8 cellular contexts compared by ENCODE assay signal in genomic region chr2:45578056-45578843, GRCh38. TPM values are rescaled to one million over a fixed set of nuclear protein-coding genes. Genes with fewer than 3 reads are reported as not detected.
DNase-seq lines count a peak whose midpoint lies in the region; ATAC-seq and TF ChIP-seq lines count a peak whose summit lies in the region.

No MANE protein-coding gene starts in this region.

- H3K4me3 Mint-ChIP-seq in type B pancreatic cell: no peak overlapping the region

- H3K27ac Mint-ChIP-seq in type B pancreatic cell: no peak overlapping the region

- ATAC-seq in SK-N-SH treated with all-trans-retinoic acid at 6 μM for 48 hours (peak; percentile 93), GM21367 (IDR thresholded peaks at IDR 0.05; ENCODE audit: unreplicated experiment) (no peak), GM18861 (IDR thresholded peaks at IDR 0.05; ENCODE audit: unreplicated experiment) (no peak)

- POLR2A ChIA-PET in AG04449 (lab: Yijun Ruan, JAX): no interaction called here

- H3K4me1 Mint-ChIP-seq in type B pancreatic cell (ENCODE audit: unreplicated experiment): no peaks in the 10 kb centered on the region

- peaks cover 29% of the 10 kb centered on the region for H3K36me3 Mint-ChIP-seq in type B pancreatic cell

- peak; percentile 29 for TF ChIP-seq CTCF in AG04449 (IDR thresholded peaks at IDR 0.05; ENCODE audit: insufficient read depth, low read length, missing control alignments)
- 0 out of 2 replicates have a peak, but pooled peaks have one; percentile 9 for TF ChIP-seq CTCF in GM12874 (IDR thresholded peaks at IDR 0.05; ENCODE audit: insufficient read depth, low read depth, low read length)
- peak; percentile 53 for TF ChIP-seq CTCF in type B pancreatic cell (conservative IDR thresholded peaks at IDR 0.05)

- no peak overlapping the region for H3K4me3 ChIP-seq in AG04449 (ENCODE audit: low read depth, low read length)

- DNase-seq in AG04449 (ENCODE audit: low read depth, low spot score) (no peak), fibroblast of gingiva (ENCODE audit: low read depth) (peak; percentile 67), type B pancreatic cell (ENCODE audit: extremely low spot score, unreplicated experiment) (no peak), NCI-H446 treated with DMSO at 0.1 percent for 48 hours (lab: John Stamatoyannopoulos, UW) (no peak)

- H3K27me3 Mint-ChIP-seq in type B pancreatic cell: no peaks in the 10 kb centered on the region

- CTCF ChIA-PET in AG04449 (lab: Yijun Ruan, JAX): interaction anchor here (0.9 to 3.8 kb wide), 11 partner anchors 8 to 597 kb away, joined by 3 to 25 read pairs (median 7); no protein-coding TSS in a partner anchor

- H3K9me3 Mint-ChIP-seq in type B pancreatic cell: no peaks in the 10 kb centered on the region

TF ChIP-seq in SK-N-SH treated with all-trans-retinoic acid at 6 μM for 48 hours, 23 proteins besides CTCF, POLR2A, EP300 and RAD21:
- TF ChIP-seq, protein P1, sequence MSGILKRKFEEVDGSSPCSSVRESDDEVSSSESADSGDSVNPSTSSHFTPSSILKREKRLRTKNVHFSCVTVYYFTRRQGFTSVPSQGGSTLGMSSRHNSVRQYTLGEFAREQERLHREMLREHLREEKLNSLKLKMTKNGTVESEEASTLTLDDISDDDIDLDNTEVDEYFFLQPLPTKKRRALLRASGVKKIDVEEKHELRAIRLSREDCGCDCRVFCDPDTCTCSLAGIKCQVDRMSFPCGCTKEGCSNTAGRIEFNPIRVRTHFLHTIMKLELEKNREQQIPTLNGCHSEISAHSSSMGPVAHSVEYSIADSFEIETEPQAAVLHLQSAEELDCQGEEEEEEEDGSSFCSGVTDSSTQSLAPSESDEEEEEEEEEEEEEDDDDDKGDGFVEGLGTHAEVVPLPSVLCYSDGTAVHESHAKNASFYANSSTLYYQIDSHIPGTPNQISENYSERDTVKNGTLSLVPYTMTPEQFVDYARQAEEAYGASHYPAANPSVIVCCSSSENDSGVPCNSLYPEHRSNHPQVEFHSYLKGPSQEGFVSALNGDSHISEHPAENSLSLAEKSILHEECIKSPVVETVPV (CRISPR knock-in tag; IDR thresholded peaks at IDR 0.05): no peak
- no peak for TF ChIP-seq CSDC2 (CRISPR knock-in tag; IDR thresholded peaks at IDR 0.05)
- no peak for TF ChIP-seq ZC3H10 (CRISPR knock-in tag; IDR thresholded peaks at IDR 0.05)
- TF ChIP-seq BACH2 (CRISPR knock-in tag; IDR thresholded peaks at IDR 0.05; ENCODE audit: borderline replicate concordance): no peak
- TF ChIP-seq, protein P2, sequence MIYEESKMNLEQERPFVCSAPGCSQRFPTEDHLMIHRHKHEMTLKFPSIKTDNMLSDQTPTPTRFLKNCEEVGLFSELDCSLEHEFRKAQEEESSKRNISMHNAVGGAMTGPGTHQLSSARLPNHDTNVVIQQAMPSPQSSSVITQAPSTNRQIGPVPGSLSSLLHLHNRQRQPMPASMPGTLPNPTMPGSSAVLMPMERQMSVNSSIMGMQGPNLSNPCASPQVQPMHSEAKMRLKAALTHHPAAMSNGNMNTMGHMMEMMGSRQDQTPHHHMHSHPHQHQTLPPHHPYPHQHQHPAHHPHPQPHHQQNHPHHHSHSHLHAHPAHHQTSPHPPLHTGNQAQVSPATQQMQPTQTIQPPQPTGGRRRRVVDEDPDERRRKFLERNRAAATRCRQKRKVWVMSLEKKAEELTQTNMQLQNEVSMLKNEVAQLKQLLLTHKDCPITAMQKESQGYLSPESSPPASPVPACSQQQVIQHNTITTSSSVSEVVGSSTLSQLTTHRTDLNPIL (CRISPR knock-in tag; IDR thresholded peaks at IDR 0.05; ENCODE audit: low read depth): no peak
- TF ChIP-seq ZNF565 (CRISPR knock-in tag; conservative IDR thresholded peaks at IDR 0.05; ENCODE audit: low read depth): no peak
- TF ChIP-seq, protein P3, sequence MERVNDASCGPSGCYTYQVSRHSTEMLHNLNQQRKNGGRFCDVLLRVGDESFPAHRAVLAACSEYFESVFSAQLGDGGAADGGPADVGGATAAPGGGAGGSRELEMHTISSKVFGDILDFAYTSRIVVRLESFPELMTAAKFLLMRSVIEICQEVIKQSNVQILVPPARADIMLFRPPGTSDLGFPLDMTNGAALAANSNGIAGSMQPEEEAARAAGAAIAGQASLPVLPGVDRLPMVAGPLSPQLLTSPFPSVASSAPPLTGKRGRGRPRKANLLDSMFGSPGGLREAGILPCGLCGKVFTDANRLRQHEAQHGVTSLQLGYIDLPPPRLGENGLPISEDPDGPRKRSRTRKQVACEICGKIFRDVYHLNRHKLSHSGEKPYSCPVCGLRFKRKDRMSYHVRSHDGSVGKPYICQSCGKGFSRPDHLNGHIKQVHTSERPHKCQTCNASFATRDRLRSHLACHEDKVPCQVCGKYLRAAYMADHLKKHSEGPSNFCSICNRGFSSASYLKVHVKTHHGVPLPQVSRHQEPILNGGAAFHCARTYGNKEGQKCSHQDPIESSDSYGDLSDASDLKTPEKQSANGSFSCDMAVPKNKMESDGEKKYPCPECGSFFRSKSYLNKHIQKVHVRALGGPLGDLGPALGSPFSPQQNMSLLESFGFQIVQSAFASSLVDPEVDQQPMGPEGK (CRISPR knock-in tag; IDR thresholded peaks at IDR 0.05; ENCODE audit: borderline replicate concordance): no peak
- TF ChIP-seq ARNTL (CRISPR knock-in tag; IDR thresholded peaks at IDR 0.05; ENCODE audit: borderline replicate concordance, low read depth): no peak

RNA-seq across cellular contexts. Expression of gene SRBD1, which starts 32.8 kb away (rescaled TPM):
- 10.7 and 19.3 TPM in 2 replicates for total RNA-seq in type B pancreatic cell (ENCODE audit: low replicate concordance)
